ENCODE assay signal across 1 cellular context in genomic region chr1:182617075-182617429, GRCh38.
TF ChIP-seq lines count a peak whose summit lies in the region.

No MANE protein-coding gene starts in this region.

TF ChIP-seq in GM12878, 131 proteins besides CTCF, POLR2A, EP300 and RAD21:
- peak; percentile 91 for TF ChIP-seq ATF7 (IDR thresholded peaks at IDR 0.05; ENCODE audit: low read depth)
- no peak for TF ChIP-seq MXI1 (IDR thresholded peaks at IDR 0.05; ENCODE audit: low read depth, low read length)
- TF ChIP-seq NR2F1 (conservative IDR thresholded peaks at IDR 0.05): 0 out of 2 replicates have a peak, but pooled peaks have one; percentile 26
